ENCODE assay signal across 2 cellular contexts in the genomic region with DNA sequence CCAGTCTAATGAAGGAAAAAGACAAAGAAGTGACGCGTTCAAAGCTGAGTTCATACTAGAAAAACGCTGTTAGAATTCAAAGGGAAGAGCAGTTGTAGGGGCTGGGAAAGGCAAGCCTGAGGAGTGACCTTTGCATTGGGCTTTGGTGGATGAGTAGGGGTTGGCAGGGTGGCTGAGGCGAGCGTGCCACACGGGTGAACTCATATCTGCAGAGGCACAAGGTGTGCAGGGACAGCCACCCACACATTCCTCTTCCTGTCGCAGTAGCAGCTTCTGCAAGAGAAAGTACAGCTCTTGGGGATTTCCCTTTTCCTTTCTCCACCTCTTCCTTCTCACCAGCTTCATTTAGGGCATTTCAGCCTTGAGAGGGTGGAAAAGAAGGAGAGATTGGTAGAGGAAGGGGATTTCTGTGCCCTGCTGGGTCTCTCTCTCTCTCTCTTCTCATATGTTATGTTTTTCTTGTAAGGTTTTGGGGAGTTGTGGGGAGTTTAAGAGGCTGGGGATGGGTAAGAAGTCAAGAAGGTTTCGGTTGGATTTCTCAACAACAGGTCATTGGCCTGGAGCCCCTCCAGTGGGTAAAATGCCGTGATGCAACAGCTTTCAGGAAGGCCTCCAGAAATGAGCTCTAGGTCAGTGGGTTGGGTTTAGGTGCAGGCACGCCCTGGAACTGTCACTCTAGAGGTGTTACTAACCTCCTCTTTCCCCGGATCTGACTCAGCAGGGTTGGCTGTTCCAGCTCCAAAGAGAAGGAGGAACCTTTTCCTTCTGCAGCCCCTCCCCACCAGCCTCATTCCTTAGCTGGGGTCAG.
TF ChIP-seq lines count a peak whose summit lies in the region.

No MANE protein-coding gene starts in this region.

TF ChIP-seq in GM23338, 12 proteins besides CTCF, POLR2A, EP300 and RAD21:
- TF ChIP-seq, protein P1, sequence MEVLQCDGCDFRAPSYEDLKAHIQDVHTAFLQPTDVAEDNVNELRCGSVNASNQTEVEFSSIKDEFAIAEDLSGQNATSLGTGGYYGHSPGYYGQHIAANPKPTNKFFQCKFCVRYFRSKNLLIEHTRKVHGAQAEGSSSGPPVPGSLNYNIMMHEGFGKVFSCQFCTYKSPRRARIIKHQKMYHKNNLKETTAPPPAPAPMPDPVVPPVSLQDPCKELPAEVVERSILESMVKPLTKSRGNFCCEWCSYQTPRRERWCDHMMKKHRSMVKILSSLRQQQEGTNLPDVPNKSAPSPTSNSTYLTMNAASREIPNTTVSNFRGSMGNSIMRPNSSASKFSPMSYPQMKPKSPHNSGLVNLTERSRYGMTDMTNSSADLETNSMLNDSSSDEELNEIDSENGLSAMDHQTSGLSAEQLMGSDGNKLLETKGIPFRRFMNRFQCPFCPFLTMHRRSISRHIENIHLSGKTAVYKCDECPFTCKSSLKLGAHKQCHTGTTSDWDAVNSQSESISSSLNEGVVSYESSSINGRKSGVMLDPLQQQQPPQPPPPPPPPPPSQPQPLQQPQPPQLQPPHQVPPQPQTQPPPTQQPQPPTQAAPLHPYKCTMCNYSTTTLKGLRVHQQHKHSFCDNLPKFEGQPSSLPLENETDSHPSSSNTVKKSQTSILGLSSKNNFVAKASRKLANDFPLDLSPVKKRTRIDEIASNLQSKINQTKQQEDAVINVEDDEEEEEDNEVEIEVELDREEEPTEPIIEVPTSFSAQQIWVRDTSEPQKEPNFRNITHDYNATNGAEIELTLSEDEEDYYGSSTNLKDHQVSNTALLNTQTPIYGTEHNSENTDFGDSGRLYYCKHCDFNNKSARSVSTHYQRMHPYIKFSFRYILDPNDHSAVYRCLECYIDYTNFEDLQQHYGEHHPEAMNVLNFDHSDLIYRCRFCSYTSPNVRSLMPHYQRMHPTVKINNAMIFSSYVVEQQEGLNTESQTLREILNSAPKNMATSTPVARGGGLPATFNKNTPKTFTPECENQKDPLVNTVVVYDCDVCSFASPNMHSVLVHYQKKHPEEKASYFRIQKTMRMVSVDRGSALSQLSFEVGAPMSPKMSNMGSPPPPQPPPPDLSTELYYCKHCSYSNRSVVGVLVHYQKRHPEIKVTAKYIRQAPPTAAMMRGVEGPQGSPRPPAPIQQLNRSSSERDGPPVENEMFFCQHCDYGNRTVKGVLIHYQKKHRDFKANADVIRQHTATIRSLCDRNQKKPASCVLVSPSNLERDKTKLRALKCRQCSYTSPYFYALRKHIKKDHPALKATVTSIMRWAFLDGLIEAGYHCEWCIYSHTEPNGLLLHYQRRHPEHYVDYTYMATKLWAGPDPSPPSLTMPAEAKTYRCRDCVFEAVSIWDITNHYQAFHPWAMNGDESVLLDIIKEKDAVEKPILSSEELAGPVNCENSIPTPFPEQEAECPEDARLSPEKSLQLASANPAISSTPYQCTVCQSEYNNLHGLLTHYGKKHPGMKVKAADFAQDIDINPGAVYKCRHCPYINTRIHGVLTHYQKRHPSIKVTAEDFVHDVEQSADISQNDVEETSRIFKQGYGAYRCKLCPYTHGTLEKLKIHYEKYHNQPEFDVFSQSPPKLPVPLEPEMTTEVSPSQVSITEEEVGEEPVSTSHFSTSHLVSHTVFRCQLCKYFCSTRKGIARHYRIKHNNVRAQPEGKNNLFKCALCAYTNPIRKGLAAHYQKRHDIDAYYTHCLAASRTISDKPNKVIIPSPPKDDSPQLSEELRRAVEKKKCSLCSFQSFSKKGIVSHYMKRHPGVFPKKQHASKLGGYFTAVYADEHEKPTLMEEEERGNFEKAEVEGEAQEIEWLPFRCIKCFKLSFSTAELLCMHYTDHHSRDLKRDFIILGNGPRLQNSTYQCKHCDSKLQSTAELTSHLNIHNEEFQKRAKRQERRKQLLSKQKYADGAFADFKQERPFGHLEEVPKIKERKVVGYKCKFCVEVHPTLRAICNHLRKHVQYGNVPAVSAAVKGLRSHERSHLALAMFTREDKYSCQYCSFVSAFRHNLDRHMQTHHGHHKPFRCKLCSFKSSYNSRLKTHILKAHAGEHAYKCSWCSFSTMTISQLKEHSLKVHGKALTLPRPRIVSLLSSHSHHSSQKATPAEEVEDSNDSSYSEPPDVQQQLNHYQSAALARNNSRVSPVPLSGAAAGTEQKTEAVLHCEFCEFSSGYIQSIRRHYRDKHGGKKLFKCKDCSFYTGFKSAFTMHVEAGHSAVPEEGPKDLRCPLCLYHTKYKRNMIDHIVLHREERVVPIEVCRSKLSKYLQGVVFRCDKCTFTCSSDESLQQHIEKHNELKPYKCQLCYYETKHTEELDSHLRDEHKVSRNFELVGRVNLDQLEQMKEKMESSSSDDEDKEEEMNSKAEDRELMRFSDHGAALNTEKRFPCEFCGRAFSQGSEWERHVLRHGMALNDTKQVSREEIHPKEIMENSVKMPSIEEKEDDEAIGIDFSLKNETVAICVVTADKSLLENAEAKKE (CRISPR knock-in tag; IDR thresholded peaks at IDR 0.05), result no peak
- TF ChIP-seq, protein P2, sequence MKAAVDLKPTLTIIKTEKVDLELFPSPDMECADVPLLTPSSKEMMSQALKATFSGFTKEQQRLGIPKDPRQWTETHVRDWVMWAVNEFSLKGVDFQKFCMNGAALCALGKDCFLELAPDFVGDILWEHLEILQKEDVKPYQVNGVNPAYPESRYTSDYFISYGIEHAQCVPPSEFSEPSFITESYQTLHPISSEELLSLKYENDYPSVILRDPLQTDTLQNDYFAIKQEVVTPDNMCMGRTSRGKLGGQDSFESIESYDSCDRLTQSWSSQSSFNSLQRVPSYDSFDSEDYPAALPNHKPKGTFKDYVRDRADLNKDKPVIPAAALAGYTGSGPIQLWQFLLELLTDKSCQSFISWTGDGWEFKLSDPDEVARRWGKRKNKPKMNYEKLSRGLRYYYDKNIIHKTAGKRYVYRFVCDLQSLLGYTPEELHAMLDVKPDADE (IDR thresholded peaks at IDR 0.05), result no peak
- TF ChIP-seq, protein P3, sequence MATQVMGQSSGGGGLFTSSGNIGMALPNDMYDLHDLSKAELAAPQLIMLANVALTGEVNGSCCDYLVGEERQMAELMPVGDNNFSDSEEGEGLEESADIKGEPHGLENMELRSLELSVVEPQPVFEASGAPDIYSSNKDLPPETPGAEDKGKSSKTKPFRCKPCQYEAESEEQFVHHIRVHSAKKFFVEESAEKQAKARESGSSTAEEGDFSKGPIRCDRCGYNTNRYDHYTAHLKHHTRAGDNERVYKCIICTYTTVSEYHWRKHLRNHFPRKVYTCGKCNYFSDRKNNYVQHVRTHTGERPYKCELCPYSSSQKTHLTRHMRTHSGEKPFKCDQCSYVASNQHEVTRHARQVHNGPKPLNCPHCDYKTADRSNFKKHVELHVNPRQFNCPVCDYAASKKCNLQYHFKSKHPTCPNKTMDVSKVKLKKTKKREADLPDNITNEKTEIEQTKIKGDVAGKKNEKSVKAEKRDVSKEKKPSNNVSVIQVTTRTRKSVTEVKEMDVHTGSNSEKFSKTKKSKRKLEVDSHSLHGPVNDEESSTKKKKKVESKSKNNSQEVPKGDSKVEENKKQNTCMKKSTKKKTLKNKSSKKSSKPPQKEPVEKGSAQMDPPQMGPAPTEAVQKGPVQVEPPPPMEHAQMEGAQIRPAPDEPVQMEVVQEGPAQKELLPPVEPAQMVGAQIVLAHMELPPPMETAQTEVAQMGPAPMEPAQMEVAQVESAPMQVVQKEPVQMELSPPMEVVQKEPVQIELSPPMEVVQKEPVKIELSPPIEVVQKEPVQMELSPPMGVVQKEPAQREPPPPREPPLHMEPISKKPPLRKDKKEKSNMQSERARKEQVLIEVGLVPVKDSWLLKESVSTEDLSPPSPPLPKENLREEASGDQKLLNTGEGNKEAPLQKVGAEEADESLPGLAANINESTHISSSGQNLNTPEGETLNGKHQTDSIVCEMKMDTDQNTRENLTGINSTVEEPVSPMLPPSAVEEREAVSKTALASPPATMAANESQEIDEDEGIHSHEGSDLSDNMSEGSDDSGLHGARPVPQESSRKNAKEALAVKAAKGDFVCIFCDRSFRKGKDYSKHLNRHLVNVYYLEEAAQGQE (IDR thresholded peaks at IDR 0.05; ENCODE audit: unreplicated experiment), result no peak
- TF ChIP-seq EZH2phosphoT487 (IDR thresholded peaks at IDR 0.05; ENCODE audit: unreplicated experiment), result no peak
- TF ChIP-seq STAT1 (IDR thresholded peaks at IDR 0.05; ENCODE audit: unreplicated experiment), result no peak

TF ChIP-seq in H1, 55 proteins besides CTCF, POLR2A, EP300 and RAD21:
- TF ChIP-seq, protein P4, sequence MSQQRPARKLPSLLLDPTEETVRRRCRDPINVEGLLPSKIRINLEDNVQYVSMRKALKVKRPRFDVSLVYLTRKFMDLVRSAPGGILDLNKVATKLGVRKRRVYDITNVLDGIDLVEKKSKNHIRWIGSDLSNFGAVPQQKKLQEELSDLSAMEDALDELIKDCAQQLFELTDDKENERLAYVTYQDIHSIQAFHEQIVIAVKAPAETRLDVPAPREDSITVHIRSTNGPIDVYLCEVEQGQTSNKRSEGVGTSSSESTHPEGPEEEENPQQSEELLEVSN (IDR thresholded peaks at IDR 0.05), result no peak
- TF ChIP-seq TAF1 (IDR thresholded peaks at IDR 0.05; ENCODE audit: low read depth, low read length) (no peak), SAP30 (IDR thresholded peaks at IDR 0.05; ENCODE audit: insufficient read depth, insufficient replicate concordance, low read length) (no peak), RBBP5 (IDR thresholded peaks at IDR 0.05; ENCODE audit: borderline replicate concordance, low read depth, low read length) (no peak), POU5F1 (IDR thresholded peaks at IDR 0.05; ENCODE audit: low read depth, low read length) (no peak), CEBPB (IDR thresholded peaks at IDR 0.05; ENCODE audit: low read depth, low read length) (no peak), GTF2F1 (IDR thresholded peaks at IDR 0.05; ENCODE audit: borderline replicate concordance, low read depth, low read length) (no peak), PHF8 (conservative IDR thresholded peaks at IDR 0.05; ENCODE audit: low read depth, low read length) (no peak), CHD2 (IDR thresholded peaks at IDR 0.05; ENCODE audit: low read length) (no peak), CHD1 (IDR thresholded peaks at IDR 0.05; ENCODE audit: low read depth, low read length) (no peak)
- TF ChIP-seq, protein P5, sequence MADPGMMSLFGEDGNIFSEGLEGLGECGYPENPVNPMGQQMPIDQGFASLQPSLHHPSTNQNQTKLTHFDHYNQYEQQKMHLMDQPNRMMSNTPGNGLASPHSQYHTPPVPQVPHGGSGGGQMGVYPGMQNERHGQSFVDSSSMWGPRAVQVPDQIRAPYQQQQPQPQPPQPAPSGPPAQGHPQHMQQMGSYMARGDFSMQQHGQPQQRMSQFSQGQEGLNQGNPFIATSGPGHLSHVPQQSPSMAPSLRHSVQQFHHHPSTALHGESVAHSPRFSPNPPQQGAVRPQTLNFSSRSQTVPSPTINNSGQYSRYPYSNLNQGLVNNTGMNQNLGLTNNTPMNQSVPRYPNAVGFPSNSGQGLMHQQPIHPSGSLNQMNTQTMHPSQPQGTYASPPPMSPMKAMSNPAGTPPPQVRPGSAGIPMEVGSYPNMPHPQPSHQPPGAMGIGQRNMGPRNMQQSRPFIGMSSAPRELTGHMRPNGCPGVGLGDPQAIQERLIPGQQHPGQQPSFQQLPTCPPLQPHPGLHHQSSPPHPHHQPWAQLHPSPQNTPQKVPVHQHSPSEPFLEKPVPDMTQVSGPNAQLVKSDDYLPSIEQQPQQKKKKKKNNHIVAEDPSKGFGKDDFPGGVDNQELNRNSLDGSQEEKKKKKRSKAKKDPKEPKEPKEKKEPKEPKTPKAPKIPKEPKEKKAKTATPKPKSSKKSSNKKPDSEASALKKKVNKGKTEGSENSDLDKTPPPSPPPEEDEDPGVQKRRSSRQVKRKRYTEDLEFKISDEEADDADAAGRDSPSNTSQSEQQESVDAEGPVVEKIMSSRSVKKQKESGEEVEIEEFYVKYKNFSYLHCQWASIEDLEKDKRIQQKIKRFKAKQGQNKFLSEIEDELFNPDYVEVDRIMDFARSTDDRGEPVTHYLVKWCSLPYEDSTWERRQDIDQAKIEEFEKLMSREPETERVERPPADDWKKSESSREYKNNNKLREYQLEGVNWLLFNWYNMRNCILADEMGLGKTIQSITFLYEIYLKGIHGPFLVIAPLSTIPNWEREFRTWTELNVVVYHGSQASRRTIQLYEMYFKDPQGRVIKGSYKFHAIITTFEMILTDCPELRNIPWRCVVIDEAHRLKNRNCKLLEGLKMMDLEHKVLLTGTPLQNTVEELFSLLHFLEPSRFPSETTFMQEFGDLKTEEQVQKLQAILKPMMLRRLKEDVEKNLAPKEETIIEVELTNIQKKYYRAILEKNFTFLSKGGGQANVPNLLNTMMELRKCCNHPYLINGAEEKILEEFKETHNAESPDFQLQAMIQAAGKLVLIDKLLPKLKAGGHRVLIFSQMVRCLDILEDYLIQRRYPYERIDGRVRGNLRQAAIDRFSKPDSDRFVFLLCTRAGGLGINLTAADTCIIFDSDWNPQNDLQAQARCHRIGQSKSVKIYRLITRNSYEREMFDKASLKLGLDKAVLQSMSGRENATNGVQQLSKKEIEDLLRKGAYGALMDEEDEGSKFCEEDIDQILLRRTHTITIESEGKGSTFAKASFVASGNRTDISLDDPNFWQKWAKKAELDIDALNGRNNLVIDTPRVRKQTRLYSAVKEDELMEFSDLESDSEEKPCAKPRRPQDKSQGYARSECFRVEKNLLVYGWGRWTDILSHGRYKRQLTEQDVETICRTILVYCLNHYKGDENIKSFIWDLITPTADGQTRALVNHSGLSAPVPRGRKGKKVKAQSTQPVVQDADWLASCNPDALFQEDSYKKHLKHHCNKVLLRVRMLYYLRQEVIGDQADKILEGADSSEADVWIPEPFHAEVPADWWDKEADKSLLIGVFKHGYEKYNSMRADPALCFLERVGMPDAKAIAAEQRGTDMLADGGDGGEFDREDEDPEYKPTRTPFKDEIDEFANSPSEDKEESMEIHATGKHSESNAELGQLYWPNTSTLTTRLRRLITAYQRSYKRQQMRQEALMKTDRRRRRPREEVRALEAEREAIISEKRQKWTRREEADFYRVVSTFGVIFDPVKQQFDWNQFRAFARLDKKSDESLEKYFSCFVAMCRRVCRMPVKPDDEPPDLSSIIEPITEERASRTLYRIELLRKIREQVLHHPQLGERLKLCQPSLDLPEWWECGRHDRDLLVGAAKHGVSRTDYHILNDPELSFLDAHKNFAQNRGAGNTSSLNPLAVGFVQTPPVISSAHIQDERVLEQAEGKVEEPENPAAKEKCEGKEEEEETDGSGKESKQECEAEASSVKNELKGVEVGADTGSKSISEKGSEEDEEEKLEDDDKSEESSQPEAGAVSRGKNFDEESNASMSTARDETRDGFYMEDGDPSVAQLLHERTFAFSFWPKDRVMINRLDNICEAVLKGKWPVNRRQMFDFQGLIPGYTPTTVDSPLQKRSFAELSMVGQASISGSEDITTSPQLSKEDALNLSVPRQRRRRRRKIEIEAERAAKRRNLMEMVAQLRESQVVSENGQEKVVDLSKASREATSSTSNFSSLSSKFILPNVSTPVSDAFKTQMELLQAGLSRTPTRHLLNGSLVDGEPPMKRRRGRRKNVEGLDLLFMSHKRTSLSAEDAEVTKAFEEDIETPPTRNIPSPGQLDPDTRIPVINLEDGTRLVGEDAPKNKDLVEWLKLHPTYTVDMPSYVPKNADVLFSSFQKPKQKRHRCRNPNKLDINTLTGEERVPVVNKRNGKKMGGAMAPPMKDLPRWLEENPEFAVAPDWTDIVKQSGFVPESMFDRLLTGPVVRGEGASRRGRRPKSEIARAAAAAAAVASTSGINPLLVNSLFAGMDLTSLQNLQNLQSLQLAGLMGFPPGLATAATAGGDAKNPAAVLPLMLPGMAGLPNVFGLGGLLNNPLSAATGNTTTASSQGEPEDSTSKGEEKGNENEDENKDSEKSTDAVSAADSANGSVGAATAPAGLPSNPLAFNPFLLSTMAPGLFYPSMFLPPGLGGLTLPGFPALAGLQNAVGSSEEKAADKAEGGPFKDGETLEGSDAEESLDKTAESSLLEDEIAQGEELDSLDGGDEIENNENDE (IDR thresholded peaks at IDR 0.05; ENCODE audit: insufficient replicate concordance, low read length), result no peak
- TF ChIP-seq, protein P6, sequence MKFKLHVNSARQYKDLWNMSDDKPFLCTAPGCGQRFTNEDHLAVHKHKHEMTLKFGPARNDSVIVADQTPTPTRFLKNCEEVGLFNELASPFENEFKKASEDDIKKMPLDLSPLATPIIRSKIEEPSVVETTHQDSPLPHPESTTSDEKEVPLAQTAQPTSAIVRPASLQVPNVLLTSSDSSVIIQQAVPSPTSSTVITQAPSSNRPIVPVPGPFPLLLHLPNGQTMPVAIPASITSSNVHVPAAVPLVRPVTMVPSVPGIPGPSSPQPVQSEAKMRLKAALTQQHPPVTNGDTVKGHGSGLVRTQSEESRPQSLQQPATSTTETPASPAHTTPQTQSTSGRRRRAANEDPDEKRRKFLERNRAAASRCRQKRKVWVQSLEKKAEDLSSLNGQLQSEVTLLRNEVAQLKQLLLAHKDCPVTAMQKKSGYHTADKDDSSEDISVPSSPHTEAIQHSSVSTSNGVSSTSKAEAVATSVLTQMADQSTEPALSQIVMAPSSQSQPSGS (IDR thresholded peaks at IDR 0.05; ENCODE audit: low read length), result no peak
